32 cellular contexts compared by ENCODE assay signal in genomic region chr15:68191555-68191954, GRCh38. TPM values are rescaled to one million over a fixed set of nuclear protein-coding genes. Genes with fewer than 3 reads are reported as not detected.
A peak's percentile ranks its signal among the peaks of the same experiment; 100 is the strongest.
DNase-seq lines count a peak whose midpoint lies in the region; ATAC-seq, FAIRE-seq and TF ChIP-seq lines count a peak whose summit lies in the region.
"Had no signal": no experiment of that assay in that cellular context is flagged by ENCODE, and none has a peak within 500 bp of the region (broad histone marks: within the 10 kb centered on the region; RNA-seq: fewer than 3 reads in every experiment).

No MANE protein-coding gene starts in this region.

- FAIRE-seq in H1 (lab: Jason Lieb, UNC), result peak; percentile 48
- FAIRE-seq: GM18507 had no signal

- no peak overlapping the region for H3K4me3 ChIP-seq in NT2/D1 (ENCODE audit: insufficient read length, low read depth)
- H3K4me3 ChIP-seq in H1 (ENCODE audit: extremely low read depth in 1 of 4, insufficient read depth in 2 of 4, low read depth in 3 of 4, low read length in 4 of 4), result no peak overlapping the region
- no peak overlapping the region for H3K4me3 ChIP-seq in spleen
- H3K4me3 ChIP-seq: BLaER1 treated with 17β-estradiol and CSF1 and Interleukin-3, amounts not matched to agents 10 nM and 100 nM; breast epithelium; lung; suprapubic skin had no signal

- no peak for ATAC-seq in naive thymus-derived CD8-positive, alpha-beta T cell
- ATAC-seq: activated CD8-positive, alpha-beta memory T cell treated with anti-CD3 and anti-CD28 coated beads, Interleukin-2, amount 10 ng/mL, durations not matched to agents 7 days and 5 days; sciatic nerve; stimulated activated memory B cell treated with anti-CD40 and anti-IgM and Interleukin-4, amounts not matched to agents 10 μg/mL and 1 μg/mL and 100 μg/mL, for 72 hours had no signal

- no peak overlapping the region for H3K27ac Mint-ChIP-seq in H9
- peak overlapping the region in 7 of 10 donors; percentile 34 to 65 (median 58) for H3K27ac Mint-ChIP-seq in naive thymus-derived CD8-positive, alpha-beta T cell
- H3K27ac Mint-ChIP-seq: activated CD8-positive, alpha-beta memory T cell treated with anti-CD3 and anti-CD28 coated beads, Interleukin-2, amount 10 ng/mL, durations not matched to agents 7 days and 5 days; activated naive CD4-positive, alpha-beta T cell treated with anti-CD3 and anti-CD28 coated beads for 36 hours; stimulated activated memory B cell treated with anti-CD40 and anti-IgM and Interleukin-4, amounts not matched to agents 10 μg/mL and 1 μg/mL and 100 μg/mL, for 72 hours had no signal

- no peak; a peak in 1 of 3 replicates for TF ChIP-seq POLR2A in H1 (IDR thresholded peaks at IDR 0.05; ENCODE audit: control extremely low read depth in 1 of 2, low read depth in 2 of 2, low read length in 2 of 2)
- TF ChIP-seq POLR2A in spleen (IDR thresholded peaks at IDR 0.05), result no peak

- H3K36me3 ChIP-seq in NT2/D1 (ENCODE audit: insufficient read depth, insufficient read length, low read length) (peaks cover 65% of the 10 kb centered on the region), H1 (ENCODE audit: control insufficient read depth in 2 of 4, insufficient read depth in 4 of 4, low read length in 3 of 4) (peaks cover 0 to 29% (median 18%) of the 10 kb centered on the region in 4 experiments; a peak in 5 of 8 replicates), spleen (peaks cover 0 to 100% (median 46%) of the 10 kb centered on the region in 6 donors)
- H3K36me3 ChIP-seq: breast epithelium had no signal

- H3K23me2 ChIP-seq in H9 (ENCODE audit: insufficient read length, low read depth, low read length, poor library complexity, severe bottlenecking), result no peaks in the 10 kb centered on the region
- no peaks in the 10 kb centered on the region for H3K23me2 ChIP-seq in H1 (ENCODE audit: low read depth, low read length)

- H4K91ac ChIP-seq in H9 (ENCODE audit: insufficient read length, low read depth, low read length), result no peak overlapping the region
- no peak overlapping the region for H4K91ac ChIP-seq in H1 (replicated peaks; ENCODE audit: insufficient read length, low read length)

- H3K18ac ChIP-seq in H9 (ENCODE audit: insufficient read length, low read depth, low read length) (no peak overlapping the region), H1 (ENCODE audit: extremely low read depth, low read length) (no peak overlapping the region)

- no peaks in the 10 kb centered on the region for H3K27me3 ChIP-seq in H9 (ENCODE audit: insufficient read depth, low read length)
- H3K27me3 ChIP-seq in NT2/D1 (ENCODE audit: insufficient read depth, insufficient read length), result no peaks in the 10 kb centered on the region
- H3K27me3 ChIP-seq in H1 (replicated peaks in 1 of 4; ENCODE audit: control insufficient read depth in 3 of 4, extremely low read depth in 1 of 4, insufficient read depth in 3 of 4, low read length in 3 of 4), result no peaks in the 10 kb centered on the region
- H3K27me3 ChIP-seq in spleen (replicated peaks in 1 of 7), result no peaks in the 10 kb centered on the region
- H3K27me3 ChIP-seq: BLaER1 treated with 17β-estradiol and CSF1 and Interleukin-3, amounts not matched to agents 10 nM and 100 nM; breast epithelium; suprapubic skin had no signal

- no peak overlapping the region for H3K9ac ChIP-seq in H9 (ENCODE audit: extremely low read depth, insufficient read length, low read length)
- H3K9ac ChIP-seq in NT2/D1 (ENCODE audit: insufficient read length, low read depth), result no peak overlapping the region
- H3K9ac ChIP-seq in H1 (replicated peaks in 1 of 4; ENCODE audit: extremely low read depth in 1 of 4, low read depth in 3 of 4, low read length in 3 of 4), result no peak overlapping the region
- H3K9ac ChIP-seq: BLaER1 treated with 17β-estradiol and CSF1 and Interleukin-3, amounts not matched to agents 10 nM and 100 nM had no signal

- H3K36me3 Mint-ChIP-seq in H9 (ENCODE audit: insufficient read depth in 1 of 3, low read depth in 3 of 3), result peaks cover 14 to 39% (median 34%) of the 10 kb centered on the region in 3 experiments; a peak in 6 of 7 replicates
- H3K36me3 Mint-ChIP-seq in naive thymus-derived CD8-positive, alpha-beta T cell, result peaks cover 0 to 71% (median 7%) of the 10 kb centered on the region in 3 donors

- H3K4ac ChIP-seq in H9 (ENCODE audit: low read depth, low read length), result no peak overlapping the region
- no peak overlapping the region for H3K4ac ChIP-seq in H1 (replicated peaks; ENCODE audit: insufficient read length, low read depth, low read length)

- H2BK15ac ChIP-seq in H9 (ENCODE audit: low read depth, low read length) (no peak overlapping the region), H1 (ENCODE audit: low read length) (no peak overlapping the region)

- TF ChIP-seq RAD21 in H1 (IDR thresholded peaks at IDR 0.05 in 1 of 2, conservative IDR thresholded peaks at IDR 0.05 in 1 of 2; ENCODE audit: low read depth in 2 of 2, low read length in 2 of 2), result no peak

- H2AK5ac ChIP-seq in H9 (ENCODE audit: insufficient read length, low read length) (no peak overlapping the region), H1 (ENCODE audit: low read depth, low read length) (no peak overlapping the region)

- H3K27ac ChIP-seq in H9 (ENCODE audit: insufficient read length, low read depth, low read length), result peak overlapping the region; percentile 54
- H3K27ac ChIP-seq in H1 (ENCODE audit: low read depth, low read length), result no peak overlapping the region
- no peak overlapping the region for H3K27ac ChIP-seq in spleen
- H3K27ac ChIP-seq: BLaER1 treated with 17β-estradiol and CSF1 and Interleukin-3, amounts not matched to agents 10 nM and 100 nM; RWPE1; suprapubic skin; VCaP had no signal

- no peaks in the 10 kb centered on the region for H3K9me3 Mint-ChIP-seq in H9
- H3K9me3 Mint-ChIP-seq in naive thymus-derived CD8-positive, alpha-beta T cell, result no peaks in the 10 kb centered on the region
- H3K9me3 Mint-ChIP-seq: activated CD4-positive, alpha-beta T cell treated with anti-CD3 and anti-CD28 coated beads, Interleukin-2, amount 10 ng/mL, durations not matched to agents 24 days and 14 days; activated naive CD4-positive, alpha-beta T cell treated with anti-CD3 and anti-CD28 coated beads for 36 hours; neural crest cell; stimulated activated memory B cell treated with anti-CD40 and anti-IgM and Interleukin-4, amounts not matched to agents 10 μg/mL and 1 μg/mL and 100 μg/mL, for 72 hours had no signal

- H3K56ac ChIP-seq in H9 (ENCODE audit: insufficient read length, low read depth, low read length) (no peak overlapping the region), H1 (replicated peaks; ENCODE audit: insufficient read length, low read depth, low read length) (no peak overlapping the region)

- H2BK120ac ChIP-seq in H9 (ENCODE audit: low read depth, low read length, poor library complexity, severe bottlenecking), result no peak overlapping the region
- H2BK120ac ChIP-seq in H1 (replicated peaks; ENCODE audit: low read depth, low read length), result no peak overlapping the region

- H3K79me1 ChIP-seq in H9 (ENCODE audit: insufficient read depth, low read depth, low read length, poor library complexity, severe bottlenecking) (no peaks in the 10 kb centered on the region), H1 (ENCODE audit: low read depth, low read length) (no peaks in the 10 kb centered on the region)

- no peak overlapping the region for H2AFZ ChIP-seq in H9 (ENCODE audit: low read length)
- no peak overlapping the region for H2AFZ ChIP-seq in H1 (ENCODE audit: low read length)

- no peak overlapping the region for H3K23ac ChIP-seq in H9 (ENCODE audit: insufficient read length, low read depth, low read length)
- no peak overlapping the region for H3K23ac ChIP-seq in H1 (ENCODE audit: insufficient read length)

- no peak overlapping the region for H3K14ac ChIP-seq in H9 (ENCODE audit: insufficient read depth, low read length)
- no peak overlapping the region for H3K14ac ChIP-seq in H1 (ENCODE audit: insufficient read length)

- no peak overlapping the region for H4K8ac ChIP-seq in H9 (replicated peaks; ENCODE audit: insufficient read length, low read depth, low read length)
- no peak overlapping the region for H4K8ac ChIP-seq in H1 (ENCODE audit: extremely low read depth, insufficient read depth, low read length)

- no peak for TF ChIP-seq EP300 in H1 (IDR thresholded peaks at IDR 0.05; ENCODE audit: borderline replicate concordance in 1 of 2, low read depth in 2 of 2, low read length in 2 of 2)

- H4K20me1 ChIP-seq in H9 (ENCODE audit: control insufficient read depth, insufficient read depth, insufficient read length), result no peaks in the 10 kb centered on the region
- peaks cover under 1 to 2% of the 10 kb centered on the region in 2 experiments for H4K20me1 ChIP-seq in H1 (replicated peaks in 1 of 2; ENCODE audit: control insufficient read depth in 1 of 2, insufficient read depth in 2 of 2, low read length in 2 of 2)

- no peaks in the 10 kb centered on the region for H3K79me2 ChIP-seq in H9 (ENCODE audit: insufficient read depth, low read length)
- H3K79me2 ChIP-seq in H1 (ENCODE audit: control insufficient read depth in 1 of 2, insufficient read depth in 2 of 2, low read length in 2 of 2), result no peaks in the 10 kb centered on the region

- CTCF ChIA-PET in H1 (lab: Charles Lee; ENCODE audit: partially characterized antibody), result interaction anchor here (0.6 to 11.6 kb wide), 6 partner anchors 10 to 354 kb away, joined by 3 to 101 read pairs (median 6); no protein-coding TSS in a partner anchor

- no CpG with 5 or more reads among the region's 3 CpGs for WGBS in H9 (ENCODE audit: extremely low coverage, insufficient read length, low lambda C conversion rate)
- 85% methylated on average over 3 of the region's 3 CpGs; no CpG with 5 or more reads in 1 of the 2 experiments for WGBS in H1 (ENCODE audit: extremely low coverage in 1 of 2, insufficient coverage in 1 of 2, insufficient read length in 1 of 2, insufficient replicate concordance in 2 of 2, low coverage in 1 of 2, low lambda C conversion rate in 2 of 2, missing lambda C conversion rate in 1 of 2), 2 experiments
- 72 to 86% (median 80%) methylated on average over 3 of the region's 3 CpGs for WGBS in spleen, 5 donors

- H2BK20ac ChIP-seq in H9 (ENCODE audit: low read depth, low read length, poor library complexity, severe bottlenecking) (no peak overlapping the region), H1 (ENCODE audit: low read length) (no peak overlapping the region)

- no peak overlapping the region for H2BK12ac ChIP-seq in H9 (ENCODE audit: insufficient read length, low read depth, low read length)
- no peak overlapping the region for H2BK12ac ChIP-seq in H1 (ENCODE audit: low read depth, low read length)

- no peak overlapping the region for H4K5ac ChIP-seq in H9 (ENCODE audit: insufficient read length, low read depth, low read length)
- no peak overlapping the region for H4K5ac ChIP-seq in H1 (ENCODE audit: insufficient read length, low read depth, low read length)

- no peak for TF ChIP-seq CTCF in H9 (conservative IDR thresholded peaks at IDR 0.05)
- TF ChIP-seq CTCF in H1 (IDR thresholded peaks at IDR 0.05; ENCODE audit: control extremely low read depth in 1 of 3, insufficient read depth in 1 of 3, low read depth in 1 of 3, low read length in 3 of 3), result no peak
- no peak for TF ChIP-seq CTCF in spleen (IDR thresholded peaks at IDR 0.05 in 8 of 11, conservative IDR thresholded peaks at IDR 0.05 in 3 of 11)

- H3K9me3 ChIP-seq in H9 (ENCODE audit: control insufficient read depth, low read depth, low read length) (no peaks in the 10 kb centered on the region), NT2/D1 (ENCODE audit: insufficient read depth, low read length) (no peaks in the 10 kb centered on the region), H1 (ENCODE audit: insufficient read depth in 2 of 2, low read depth in 1 of 2, low read length in 1 of 2) (no peaks in the 10 kb centered on the region), spleen (no peaks in the 10 kb centered on the region)
- H3K9me3 ChIP-seq: BLaER1 treated with 17β-estradiol and CSF1 and Interleukin-3, amounts not matched to agents 10 nM and 100 nM; breast epithelium; Caco-2; suprapubic skin had no signal

- DNase-seq in H9, result no peak
- peak; percentile 32 for DNase-seq in NT2/D1 (ENCODE audit: low read depth, low spot score)
- no peak for DNase-seq in H1 (ENCODE audit: low read depth in 1 of 2, low spot score in 2 of 2)
- DNase-seq in naive thymus-derived CD8-positive, alpha-beta T cell, result no peak
- DNase-seq in NCI-H2029 treated with DMSO at 0.1 percent for 48 hours (lab: John Stamatoyannopoulos, UW), result no peak
- DNase-seq in spleen, result no peak
- no peak for DNase-seq in DMS153 (lab: John Stamatoyannopoulos, UW)
- no peak for DNase-seq in SW480 (ENCODE audit: low spot score)
- DNase-seq: activated CD4-positive, alpha-beta T cell treated with anti-CD3 and anti-CD28 coated beads, Interleukin-2, amount 10 ng/mL, durations not matched to agents 24 days and 14 days; activated CD8-positive, alpha-beta memory T cell treated with anti-CD3 and anti-CD28 coated beads, Interleukin-2, amount 10 ng/mL, durations not matched to agents 7 days and 5 days; activated naive CD4-positive, alpha-beta T cell treated with anti-CD3 and anti-CD28 coated beads for 36 hours; amniotic stem cell; Caco-2; DMS79 treated with DMSO at 0.1 percent for 48 hours; GF-D8; head of caudate nucleus; kidney glomerular epithelial cell; NCI-H1694; NCI-H2171; NCI-H510A treated with DMSO at 0.1 percent for 48 hours; posterior cingulate gyrus; stimulated activated CD4-positive, alpha-beta T cell treated with anti-CD3 and anti-CD28 coated beads, Interleukin-4, amount 100 ng/mL, for 4 hours had no signal

- no peaks in the 10 kb centered on the region; the same call in 1 of the 2 replicates for H3K4me1 ChIP-seq in H9 (ENCODE audit: insufficient read depth, low read length)
- peaks cover 2% of the 10 kb centered on the region for H3K4me1 ChIP-seq in NT2/D1 (ENCODE audit: insufficient read depth, insufficient read length)
- H3K4me1 ChIP-seq in H1 (replicated peaks in 1 of 4; ENCODE audit: control insufficient read depth in 3 of 4, insufficient read depth in 4 of 4, low read length in 3 of 4), result no peaks in the 10 kb centered on the region; a peak in 1 of 7 replicates
- peaks cover 0 to 3% (median 0%) of the 10 kb centered on the region in 6 donors for H3K4me1 ChIP-seq in spleen
- H3K4me1 ChIP-seq: BLaER1 treated with 17β-estradiol and CSF1 and Interleukin-3, amounts not matched to agents 10 nM and 100 nM; breast epithelium; Caco-2 had no signal

- no peak overlapping the region for H2BK5ac ChIP-seq in H9 (ENCODE audit: insufficient read length, low read length)
- no peak overlapping the region for H2BK5ac ChIP-seq in H1 (ENCODE audit: low read depth, low read length)

- no peak overlapping the region for H3K4me3 Mint-ChIP-seq in H9
- no peak overlapping the region for H3K4me3 Mint-ChIP-seq in naive thymus-derived CD8-positive, alpha-beta T cell
- H3K4me3 Mint-ChIP-seq: activated CD4-positive, alpha-beta T cell treated with anti-CD3 and anti-CD28 coated beads, Interleukin-2, amount 10 ng/mL, durations not matched to agents 24 days and 14 days; activated CD8-positive, alpha-beta memory T cell treated with anti-CD3 and anti-CD28 coated beads, Interleukin-2, amount 10 ng/mL, durations not matched to agents 7 days and 5 days; activated naive CD4-positive, alpha-beta T cell treated with anti-CD3 and anti-CD28 coated beads for 36 hours; neural crest cell; stimulated activated memory B cell treated with anti-CD40 and anti-IgM and Interleukin-4, amounts not matched to agents 10 μg/mL and 1 μg/mL and 100 μg/mL, for 72 hours had no signal

- H3K27me3 Mint-ChIP-seq in H9 (ENCODE audit: low read depth), result no peaks in the 10 kb centered on the region
- no peaks in the 10 kb centered on the region for H3K27me3 Mint-ChIP-seq in naive thymus-derived CD8-positive, alpha-beta T cell
- H3K27me3 Mint-ChIP-seq: activated CD4-positive, alpha-beta T cell treated with anti-CD3 and anti-CD28 coated beads, Interleukin-2, amount 10 ng/mL, durations not matched to agents 24 days and 14 days; activated CD8-positive, alpha-beta memory T cell treated with anti-CD3 and anti-CD28 coated beads, Interleukin-2, amount 10 ng/mL, durations not matched to agents 7 days and 5 days; stimulated activated memory B cell treated with anti-CD40 and anti-IgM and Interleukin-4, amounts not matched to agents 10 μg/mL and 1 μg/mL and 100 μg/mL, for 72 hours had no signal

- H3K4me2 ChIP-seq in H9 (ENCODE audit: insufficient read depth, insufficient read length, low read length), result no peak overlapping the region
- no peak overlapping the region for H3K4me2 ChIP-seq in H1 (ENCODE audit: insufficient read depth in 1 of 2, low read depth in 2 of 2, low read length in 2 of 2)
- H3K4me2 ChIP-seq: BLaER1 treated with 17β-estradiol and CSF1 and Interleukin-3, amounts not matched to agents 10 nM and 100 nM had no signal

- H3T11ph ChIP-seq in H9 (ENCODE audit: low read length), result no peak overlapping the region

- intact Hi-C loops in spleen (cut with DNase I; ENCODE audit: low total_unique reads), result no loop called here

- peaks cover 16 to 18% of the 10 kb centered on the region in 2 experiments for H3K4me1 Mint-ChIP-seq in H9
- H3K4me1 Mint-ChIP-seq in naive thymus-derived CD8-positive, alpha-beta T cell, result peaks cover 0 to 6% (median 2%) of the 10 kb centered on the region in 4 donors
- H3K4me1 Mint-ChIP-seq: activated CD4-positive, alpha-beta T cell treated with anti-CD3 and anti-CD28 coated beads, Interleukin-2, amount 10 ng/mL, durations not matched to agents 24 days and 14 days; stimulated activated memory B cell treated with anti-CD40 and anti-IgM and Interleukin-4, amounts not matched to agents 10 μg/mL and 1 μg/mL and 100 μg/mL, for 72 hours had no signal

- POLR2A ChIA-PET in H1 (lab: Charles Lee; ENCODE audit: partially characterized antibody), result interaction anchor here (0.8 to 1.0 kb wide), 2 partner anchors 12 to 19 kb away, joined by 3 to 5 read pairs; no protein-coding TSS in a partner anchor
- POLR2A ChIA-PET in naive thymus-derived CD8-positive, alpha-beta T cell (lab: Charles Lee), result no interaction called here

RNA-seq across cellular contexts. Expression of gene CALML4, which starts 13.6 kb away (rescaled TPM):
- total RNA-seq in H9 (2021) (8.2 and 11.8 TPM in 2 replicates), spleen (10 to 100 TPM in 3 of 7 donors, 1 to 10 TPM in 4; 7.8 to 11.2 (median 9.7) TPM)
- 9.3 and 12.5 TPM in 2 replicates for total RNA-seq in H1 (2021; fragmentation: NEBNext Ultra II Directional; extraction: Animal tissue kit (Norgen Biotek cat#: 25700))
- polyA plus RNA-seq in H1 (2011; rRNA removed) (3.5 and 3.8 TPM in 2 replicates), spleen (10 to 100 TPM in 2 of 3 donors, 1 to 10 TPM in 1; 8.2 to 15.9 (median 13.2) TPM)
- 6.9 TPM for polyA plus RNA-seq in H1 (2011; cell fraction: cytosol; rRNA removed)
- 9.3 TPM for polyA plus RNA-seq in H1 (2011; cell fraction: nucleus; rRNA removed)
- 9.9 to 16.6 TPM (median 13.0 TPM) in 4 replicates for polyA plus RNA-seq in H1 (2012, experiment 1 of 2)
- 5.2 TPM for polyA plus RNA-seq in H1 (2012, experiment 2 of 2)
- polyA plus RNA-seq in H1 (2013, experiment 1 of 2), result 21.4 TPM
- polyA plus RNA-seq in H1 (2013, experiment 2 of 2), result 22.4 TPM
- 4.7 and 5.8 TPM in 2 replicates for polyA minus RNA-seq in H1 (2011; rRNA and poly(A)+ RNA removed)
- polyA minus RNA-seq in H1 (2011; cell fraction: cytosol; rRNA and poly(A)+ RNA removed), result 4.7 TPM
- 10.9 TPM for polyA minus RNA-seq in H1 (2011; cell fraction: nucleus; rRNA and poly(A)+ RNA removed)
- total RNA-seq in naive thymus-derived CD8-positive, alpha-beta T cell, result 1 to 10 TPM; 4.1 to 4.7 TPM
- polyA plus RNA-seq in naive thymus-derived CD8-positive, alpha-beta T cell, result under 1 TPM in 1 of 3 donors, not detected in 2; 0.65 TPM

RNA-seq across cellular contexts. Expression of gene CLN6, which starts 38.0 kb away (rescaled TPM):
- total RNA-seq in H9 (2021), result 68.7 and 71.9 TPM in 2 replicates
- total RNA-seq in H1 (2021; fragmentation: NEBNext Ultra II Directional; extraction: Animal tissue kit (Norgen Biotek cat#: 25700)), result 60.0 and 62.3 TPM in 2 replicates
- 137 and 140 TPM in 2 replicates for polyA plus RNA-seq in H1 (2011; rRNA removed)
- 83.3 TPM for polyA plus RNA-seq in H1 (2011; cell fraction: cytosol; rRNA removed)
- polyA plus RNA-seq in H1 (2011; cell fraction: nucleus; rRNA removed), result 151 TPM
- 40.9 to 66.3 TPM (median 64.6 TPM) in 4 replicates for polyA plus RNA-seq in H1 (2012, experiment 1 of 2)
- polyA plus RNA-seq in H1 (2012, experiment 2 of 2), result 62.3 TPM
- 62.0 TPM for polyA plus RNA-seq in H1 (2013, experiment 1 of 2)
- 74.5 TPM for polyA plus RNA-seq in H1 (2013, experiment 2 of 2)
- polyA minus RNA-seq in H1 (2011; rRNA and poly(A)+ RNA removed), result 182 and 205 TPM in 2 replicates
- 53.9 TPM for polyA minus RNA-seq in H1 (2011; cell fraction: cytosol; rRNA and poly(A)+ RNA removed)
- polyA minus RNA-seq in H1 (2011; cell fraction: nucleus; rRNA and poly(A)+ RNA removed), result 87.0 TPM
- total RNA-seq in naive thymus-derived CD8-positive, alpha-beta T cell, result 10 to 100 TPM; 18.5 to 22.3 TPM
- 1 to 10 TPM; 2.4 to 4.1 (median 3.3) TPM for polyA plus RNA-seq in naive thymus-derived CD8-positive, alpha-beta T cell
- total RNA-seq in spleen, result 10 to 100 TPM; 25.0 to 38.6 (median 29.7) TPM
- 10 to 100 TPM in 2 of 3 donors, 1 to 10 TPM in 1; 9.8 to 21.7 (median 18.1) TPM for polyA plus RNA-seq in spleen

Comparison
In these comparisons a context has a peak if more than half of its experiments do, and no peak if none do; other contexts are left out.
1. H3K27ac Mint-ChIP-seq: peak in naive thymus-derived CD8-positive, alpha-beta T cell (7 of 10); none in H9 (0 of 3).